8 cellular contexts compared by ENCODE assay signal in genomic region chr21:33402011-33402979, GRCh38. TPM values are rescaled to one million over a fixed set of nuclear protein-coding genes. Genes with fewer than 3 reads are reported as not detected.
A peak's percentile ranks its signal among the peaks of the same experiment; 100 is the strongest.
DNase-seq lines count a peak whose midpoint lies in the region; ATAC-seq and TF ChIP-seq lines count a peak whose summit lies in the region.

No MANE protein-coding gene starts in this region.

- POLR2A ChIA-PET in HEK293 (lab: Yijun Ruan, JAX) (interaction anchor here (0.6 to 1.0 kb wide), 4 partner anchors 21 to 78 kb away, joined by 3 to 5 read pairs (median 4); partner anchors contain the start of gene TMEM50B), activated B cell treated with CpG ODN at 0.5 μM for 24 hours (lab: Charles Lee) (interaction anchor here (0.5 to 6.5 kb wide), 15 partner anchors 14 to 1564 kb away, joined by 3 to 93 read pairs (median 5); partner anchors contain the start of gene IFNAR1)

- no peaks in the 10 kb centered on the region for H3K9me3 ChIP-seq in CD4-positive, CD25-positive, alpha-beta regulatory T cell (ENCODE audit: control insufficient read depth in 2 of 2, low read length in 2 of 2)
- H3K9me3 ChIP-seq in HEK293 (ENCODE audit: control insufficient read depth, insufficient read depth, low read depth, low read length) (no peaks in the 10 kb centered on the region), vagina (no peaks in the 10 kb centered on the region)

- CTCF ChIA-PET in HEK293 (lab: Yijun Ruan, JAX) (interaction anchor here (0.6 to 1.0 kb wide), 4 partner anchors 22 to 552 kb away, joined by 3 to 6 read pairs (median 3); partner anchors contain the start of gene IFNAR1), activated B cell treated with CpG ODN at 0.5 μM for 24 hours (lab: Charles Lee) (interaction anchor here (0.7 to 1.5 kb wide), 2 partner anchors 40 to 41 kb away, joined by 3 to 10 read pairs; no protein-coding TSS in a partner anchor)

- peak overlapping the region in 2 of 3 donors; percentile 79 to 88 for H3K27ac Mint-ChIP-seq in CD4-positive, CD25-positive, alpha-beta regulatory T cell
- H3K27ac Mint-ChIP-seq in activated B cell treated with CpG ODN at 0.5 μM for 24 hours, result peak overlapping the region; percentile 83

- H3K36me3 ChIP-seq in CD4-positive, CD25-positive, alpha-beta regulatory T cell (ENCODE audit: control insufficient read depth, insufficient read depth, low read length), result no peaks in the 10 kb centered on the region
- H3K36me3 ChIP-seq in HEK293 (ENCODE audit: control insufficient read depth in 2 of 2, insufficient read depth in 1 of 2, low read length in 2 of 2) (peaks cover 0 to 4% of the 10 kb centered on the region in 2 experiments; a peak in 1 of 3 replicates), vagina (no peaks in the 10 kb centered on the region)

- H3K27me3 ChIP-seq in CD4-positive, CD25-positive, alpha-beta regulatory T cell (ENCODE audit: control insufficient read depth, insufficient read depth, low read length), result no peaks in the 10 kb centered on the region
- no peaks in the 10 kb centered on the region for H3K27me3 ChIP-seq in vagina

- H3K36me3 Mint-ChIP-seq in CD4-positive, CD25-positive, alpha-beta regulatory T cell, result no peaks in the 10 kb centered on the region
- H3K36me3 Mint-ChIP-seq in activated B cell treated with CpG ODN at 0.5 μM for 24 hours (ENCODE audit: low read depth), result peaks cover 23% of the 10 kb centered on the region

- TF ChIP-seq CTCF in HEK293 (tag by site-specific recombination; IDR thresholded peaks at IDR 0.05) (no peak), activated B cell treated with CpG ODN at 0.5 μM for 24 hours (IDR thresholded peaks at IDR 0.05) (no peak), fibroblast of the aortic adventitia (IDR thresholded peaks at IDR 0.05; ENCODE audit: insufficient read depth, low read length) (no peak), vagina (IDR thresholded peaks at IDR 0.05) (no peak)

- peaks cover 0 to 2% (median 0%) of the 10 kb centered on the region in 7 donors for H3K9me3 Mint-ChIP-seq in CD4-positive, CD25-positive, alpha-beta regulatory T cell
- no peaks in the 10 kb centered on the region for H3K9me3 Mint-ChIP-seq in activated B cell treated with CpG ODN at 0.5 μM for 24 hours

- peaks cover 16% of the 10 kb centered on the region for H3K27me3 Mint-ChIP-seq in CD4-positive, CD25-positive, alpha-beta regulatory T cell
- H3K27me3 Mint-ChIP-seq in activated B cell treated with CpG ODN at 0.5 μM for 24 hours, result no peaks in the 10 kb centered on the region

- peak overlapping the region; percentile 61 for H3K27ac ChIP-seq in CD4-positive, CD25-positive, alpha-beta regulatory T cell (ENCODE audit: insufficient read depth, low read length, poor library complexity, severe bottlenecking)
- no peak overlapping the region for H3K27ac ChIP-seq in HEK293 (ENCODE audit: extremely low read depth, low read depth, low read length)
- H3K27ac ChIP-seq in vagina, result peak overlapping the region; percentile 94

- no peak for ATAC-seq in CD4-positive, CD25-positive, alpha-beta regulatory T cell (ENCODE audit: low read depth in 2 of 2)
- ATAC-seq in activated B cell treated with CpG ODN at 0.5 μM for 24 hours (ENCODE audit: low read depth) (peak; percentile 40), GM19324 (IDR thresholded peaks at IDR 0.05; ENCODE audit: low FRiP score, unreplicated experiment) (no peak), GM21423 (IDR thresholded peaks at IDR 0.05; ENCODE audit: unreplicated experiment) (no peak)

- intact Hi-C loops in activated B cell treated with CpG ODN at 0.5 μM for 24 hours (cut with micrococcal nuclease) (loop anchor here (1.0 to 2.0 kb wide), 3 partner anchors 9 to 77 kb away; partner anchors contain the start of gene IFNAR1), vagina (cut with DNase I) (loop anchor here (2.0 kb wide), 1 partner anchor 17 kb away; no protein-coding TSS in a partner anchor)

- no peak overlapping the region for H3K4me3 ChIP-seq in CD4-positive, CD25-positive, alpha-beta regulatory T cell (ENCODE audit: low read depth, low read length)
- peak overlapping the region; percentile 68 for H3K4me3 ChIP-seq in HEK293 (ENCODE audit: low read depth, low read length)
- peak overlapping the region; percentile 88 for H3K4me3 ChIP-seq in fibroblast of the aortic adventitia (ENCODE audit: low read depth, low read length)
- H3K4me3 ChIP-seq in vagina, result peak overlapping the region; percentile 76

- TF ChIP-seq POLR2A in vagina (IDR thresholded peaks at IDR 0.05), result peak in 1 of 2 donors; percentile 14

- peaks cover 6 to 58% (median 34%) of the 10 kb centered on the region in 4 donors for H3K4me1 Mint-ChIP-seq in CD4-positive, CD25-positive, alpha-beta regulatory T cell
- peaks cover 76% of the 10 kb centered on the region for H3K4me1 Mint-ChIP-seq in activated B cell treated with CpG ODN at 0.5 μM for 24 hours

- peaks cover 41% of the 10 kb centered on the region for H3K4me1 ChIP-seq in CD4-positive, CD25-positive, alpha-beta regulatory T cell (ENCODE audit: control insufficient read depth, insufficient read depth, low read length, poor library complexity, severe bottlenecking)
- H3K4me1 ChIP-seq in HEK293 (ENCODE audit: control insufficient read depth, insufficient read depth, low read length) (peaks cover 7% of the 10 kb centered on the region), vagina (peaks cover 40% of the 10 kb centered on the region)

- peak in 1 of 3 donors; percentile 31 for DNase-seq in CD4-positive, CD25-positive, alpha-beta regulatory T cell
- DNase-seq in activated B cell treated with CpG ODN at 0.5 μM for 24 hours (peak; percentile 36), fibroblast of the aortic adventitia (ENCODE audit: low read depth) (peak; percentile 72), myocyte (ENCODE audit: low read depth) (peak; percentile 67), vagina (ENCODE audit: extremely low spot score in 2 of 2) (peak in 1 of 2 donors; percentile 96)

- H3K4me3 Mint-ChIP-seq in CD4-positive, CD25-positive, alpha-beta regulatory T cell, result peak overlapping the region; percentile 81 to 90 (median 86)
- H3K4me3 Mint-ChIP-seq in activated B cell treated with CpG ODN at 0.5 μM for 24 hours, result peak overlapping the region; percentile 81

TF ChIP-seq in HEK293, 187 proteins besides CTCF, POLR2A, EP300 and RAD21:
- TF ChIP-seq ZNF341 (tag by site-specific recombination; IDR thresholded peaks at IDR 0.05; ENCODE audit: low read depth) (peak; percentile 35), ZBTB44 (tag by site-specific recombination; IDR thresholded peaks at IDR 0.05) (0 out of 2 replicates have a peak, but pooled peaks have one; percentile 8), ZFHX2 (tag by site-specific recombination; conservative IDR thresholded peaks at IDR 0.05) (peak; percentile 22; the same call in 1 of the 2 replicates), BCL6B (tag by site-specific recombination; IDR thresholded peaks at IDR 0.05) (no peak), SETDB1 (IDR thresholded peaks at IDR 0.05; ENCODE audit: insufficient read length, low read length) (no peak)

RNA-seq across cellular contexts. Expression of gene IFNGR2, which starts 0.9 kb away (rescaled TPM):
- 10.2 TPM for total RNA-seq in CD4-positive, CD25-positive, alpha-beta regulatory T cell
- 10 to 100 TPM; 21.7 to 37.2 (median 24.5) TPM for polyA plus RNA-seq in CD4-positive, CD25-positive, alpha-beta regulatory T cell
- 66.8 and 71.1 TPM in 2 replicates for total RNA-seq in activated B cell treated with CpG ODN at 0.5 μM for 24 hours
- total RNA-seq in fibroblast of the aortic adventitia (ENCODE audit: low replicate concordance), result 10.6 and 64.2 TPM in 2 replicates
- 24.8 and 33.6 TPM in 2 replicates for total RNA-seq in myocyte
- polyA plus RNA-seq in myocyte (2012), result 42.6 TPM
- 89.6 TPM for total RNA-seq in vagina
